8 cellular contexts compared by ENCODE assay signal in genomic region chr12:65824314-65824563, GRCh38. TPM values are rescaled to one million over a fixed set of nuclear protein-coding genes. Genes with fewer than 3 reads are reported as not detected.
DNase-seq lines count a peak whose midpoint lies in the region; ATAC-seq, FAIRE-seq and TF ChIP-seq lines count a peak whose summit lies in the region.

HMGA2 (plus strand) TSS chr12:65824483; CDS start chr12:65825271, 788 bp downstream.

- no peaks in the 10 kb centered on the region for H3K9me3 Mint-ChIP-seq in activated CD4-positive, alpha-beta T cell treated with anti-CD3 and anti-CD28 coated beads for 36 hours (ENCODE audit: low read depth)
- H3K9me3 Mint-ChIP-seq in activated naive CD8-positive, alpha-beta T cell treated with anti-CD3 and anti-CD28 coated beads, Interleukin-2, amount 10 ng/mL, durations not matched to agents 7 days and 5 days = peaks cover 4% of the 10 kb centered on the region

- peak within 1 kb of the TSS; percentile 99 for H3K4me3 ChIP-seq in iPS-15b (ENCODE audit: low read depth, low read length)

- no peaks in the 10 kb centered on the region for H3K36me3 ChIP-seq in iPS-15b (ENCODE audit: control insufficient read depth, insufficient read depth, low read length)

- intact Hi-C loops in activated CD4-positive, alpha-beta T cell treated with anti-CD3 and anti-CD28 coated beads for 36 hours (cut with DNase I, micrococcal nuclease) = loop anchor here (5.0 to 10.0 kb wide), 4 partner anchors 79 to 219 kb away; no protein-coding TSS in a partner anchor

- DNase-seq in activated CD4-positive, alpha-beta T cell treated with anti-CD3 and anti-CD28 coated beads for 36 hours = peak; percentile 46
- no peak for DNase-seq in activated CD4-positive, alpha-beta T cell treated with anti-CD3 and anti-CD28 coated beads, Interleukin-2, amount 50 U/mL, for 4 hours
- DNase-seq in activated naive CD8-positive, alpha-beta T cell treated with anti-CD3 and anti-CD28 coated beads, Interleukin-2, amount 10 ng/mL, durations not matched to agents 7 days and 5 days = no peak
- peak; percentile 78 for DNase-seq in smooth muscle cell of the brain vasculature (ENCODE audit: low read depth, low spot score)
- no peak for DNase-seq in globus pallidus (ENCODE audit: low spot score)
- DNase-seq in D721Med (ENCODE audit: insufficient read length, low spot score) = no peak
- DNase-seq in NOMO-1 treated with DMSO at 0.1 percent for 48 hours (lab: John Stamatoyannopoulos, UW; ENCODE audit: unreplicated experiment) = no peak

- peak within 1 kb of the TSS; percentile 57 for H3K9ac ChIP-seq in iPS-15b (ENCODE audit: low read depth, low read length)

- H3K4me3 Mint-ChIP-seq in activated CD4-positive, alpha-beta T cell treated with anti-CD3 and anti-CD28 coated beads for 36 hours = peak within 1 kb of the TSS; percentile 54
- H3K4me3 Mint-ChIP-seq in activated naive CD8-positive, alpha-beta T cell treated with anti-CD3 and anti-CD28 coated beads, Interleukin-2, amount 10 ng/mL, durations not matched to agents 7 days and 5 days = peak within 1 kb of the TSS; percentile 86

- no peaks in the 10 kb centered on the region for H3K9me3 ChIP-seq in iPS-15b (ENCODE audit: control insufficient read depth, insufficient read depth, low read length)

- no peak for TF ChIP-seq CTCF in D721Med (IDR thresholded peaks at IDR 0.05; ENCODE audit: insufficient read depth, missing control alignments)

- no peak for FAIRE-seq in D721Med (lab: Jason Lieb, UNC)

- ATAC-seq in activated CD4-positive, alpha-beta T cell treated with anti-CD3 and anti-CD28 coated beads for 36 hours = peak; percentile 47
- no peak for ATAC-seq in activated naive CD8-positive, alpha-beta T cell treated with anti-CD3 and anti-CD28 coated beads, Interleukin-2, amount 10 ng/mL, durations not matched to agents 7 days and 5 days (ENCODE audit: low read depth)

- POLR2A ChIA-PET in activated CD4-positive, alpha-beta T cell treated with anti-CD3 and anti-CD28 coated beads for 36 hours (lab: Charles Lee) = no interaction called here
- POLR2A ChIA-PET in activated naive CD8-positive, alpha-beta T cell treated with anti-CD3 and anti-CD28 coated beads, Interleukin-2, amount 10 ng/mL, durations not matched to agents 7 days and 5 days (lab: Charles Lee) = no interaction called here

- H3K27me3 ChIP-seq in iPS-15b (ENCODE audit: control insufficient read depth, insufficient read depth, low read length) = no peaks in the 10 kb centered on the region

- H3K27me3 Mint-ChIP-seq in activated CD4-positive, alpha-beta T cell treated with anti-CD3 and anti-CD28 coated beads for 36 hours = peaks cover 50% of the 10 kb centered on the region
- H3K27me3 Mint-ChIP-seq in activated naive CD8-positive, alpha-beta T cell treated with anti-CD3 and anti-CD28 coated beads, Interleukin-2, amount 10 ng/mL, durations not matched to agents 7 days and 5 days = peaks cover 72% of the 10 kb centered on the region

- H3K4me1 Mint-ChIP-seq in activated CD4-positive, alpha-beta T cell treated with anti-CD3 and anti-CD28 coated beads for 36 hours = peaks cover 25% of the 10 kb centered on the region
- H3K4me1 Mint-ChIP-seq in activated naive CD8-positive, alpha-beta T cell treated with anti-CD3 and anti-CD28 coated beads, Interleukin-2, amount 10 ng/mL, durations not matched to agents 7 days and 5 days = peaks cover 14% of the 10 kb centered on the region

- H3K36me3 Mint-ChIP-seq in activated CD4-positive, alpha-beta T cell treated with anti-CD3 and anti-CD28 coated beads for 36 hours (ENCODE audit: low read depth) = no peaks in the 10 kb centered on the region
- no peaks in the 10 kb centered on the region for H3K36me3 Mint-ChIP-seq in activated naive CD8-positive, alpha-beta T cell treated with anti-CD3 and anti-CD28 coated beads, Interleukin-2, amount 10 ng/mL, durations not matched to agents 7 days and 5 days

- peaks cover 13% of the 10 kb centered on the region for H3K4me1 ChIP-seq in iPS-15b (ENCODE audit: control insufficient read depth, insufficient read depth, low read length)

- CTCF ChIA-PET in activated CD4-positive, alpha-beta T cell treated with anti-CD3 and anti-CD28 coated beads for 36 hours (lab: Charles Lee) = no interaction called here

- no peak within 1 kb of the TSS for H3K27ac Mint-ChIP-seq in activated CD4-positive, alpha-beta T cell treated with anti-CD3 and anti-CD28 coated beads for 36 hours
- peak within 1 kb of the TSS; percentile 56 for H3K27ac Mint-ChIP-seq in activated naive CD8-positive, alpha-beta T cell treated with anti-CD3 and anti-CD28 coated beads, Interleukin-2, amount 10 ng/mL, durations not matched to agents 7 days and 5 days

RNA-seq across cellular contexts. Expression of gene HMGA2, which starts in this region (rescaled TPM):
- not detected for total RNA-seq in activated CD4-positive, alpha-beta T cell treated with anti-CD3 and anti-CD28 coated beads for 36 hours
- not detected for total RNA-seq in activated naive CD8-positive, alpha-beta T cell treated with anti-CD3 and anti-CD28 coated beads, Interleukin-2, amount 10 ng/mL, durations not matched to agents 7 days and 5 days

Comparison
In these comparisons a context has a peak if more than half of its experiments do, and no peak if none do; other contexts are left out.
1. Peak in DNase-seq and ATAC-seq in activated CD4-positive, alpha-beta T cell treated with anti-CD3 and anti-CD28 coated beads for 36 hours; RNA of the gene not detected or under 1 TPM.